ENCODE assay signal across 14 cellular contexts in the genomic region with DNA sequence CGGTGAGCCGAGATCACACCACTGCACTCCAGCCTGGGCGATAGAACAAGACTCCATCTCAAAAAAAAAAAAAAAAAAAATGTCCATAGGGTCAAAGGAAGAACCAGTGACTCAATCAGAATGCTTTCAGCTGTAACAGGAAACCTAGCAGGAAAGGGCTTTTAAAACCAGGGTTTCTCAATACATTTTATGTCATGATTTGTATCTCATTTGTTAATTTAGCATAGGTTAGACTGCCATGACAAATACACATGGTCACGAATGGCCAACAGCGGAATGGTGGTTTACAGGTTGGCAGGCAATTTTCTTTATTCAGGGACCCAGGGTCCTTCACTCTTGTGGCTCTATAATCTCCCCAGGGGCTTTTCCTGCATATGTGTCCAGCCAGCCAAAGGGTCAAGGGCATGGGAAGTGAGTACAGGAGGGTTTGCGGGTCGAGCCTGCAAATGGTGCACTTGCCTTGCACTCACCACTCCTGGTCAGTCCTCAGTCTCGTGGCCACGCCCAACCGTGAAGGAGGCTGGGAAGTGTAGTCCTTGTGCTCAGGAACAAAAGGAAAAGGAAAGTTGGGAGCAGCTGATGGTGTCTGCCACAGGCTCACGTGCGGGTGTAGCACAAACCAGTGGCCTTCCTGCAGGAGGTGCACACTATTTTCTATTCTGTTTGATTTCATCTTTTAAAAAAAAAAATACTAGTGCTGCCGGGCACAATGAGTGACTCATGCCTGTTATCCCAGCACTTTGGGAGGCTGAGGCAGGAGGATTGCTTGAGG. TPM values are rescaled to one million over a fixed set of nuclear protein-coding genes. Genes with fewer than 3 reads are reported as not detected.
DNase-seq lines count a peak whose midpoint lies in the region; ATAC-seq, FAIRE-seq and TF ChIP-seq lines count a peak whose summit lies in the region.
"Had no signal": no experiment of that assay in that cellular context is flagged by ENCODE, and none has a peak within 500 bp of the region (broad histone marks: within the 10 kb centered on the region; RNA-seq: fewer than 3 reads in every experiment).

No MANE protein-coding gene starts in this region.

- intact Hi-C loops in ovary (cut with DNase I): no loop called here

- no peak overlapping the region for H3K4me3 Mint-ChIP-seq in activated CD8-positive, alpha-beta memory T cell treated with anti-CD3 and anti-CD28 coated beads, Interleukin-2, amount 10 ng/mL, durations not matched to agents 7 days and 5 days
- H3K4me3 Mint-ChIP-seq: activated CD8-positive, alpha-beta T cell treated with anti-CD3 and anti-CD28 coated beads for 36 hours; naive B cell had no signal

- H3K36me3 Mint-ChIP-seq in activated CD8-positive, alpha-beta memory T cell treated with anti-CD3 and anti-CD28 coated beads, Interleukin-2, amount 10 ng/mL, durations not matched to agents 7 days and 5 days: peaks cover 19% of the 10 kb centered on the region

- TF ChIP-seq EP300 in ovary (IDR thresholded peaks at IDR 0.05): no peak

- ATAC-seq in activated CD8-positive, alpha-beta memory T cell treated with anti-CD3 and anti-CD28 coated beads, Interleukin-2, amount 10 ng/mL, durations not matched to agents 7 days and 5 days: no peak
- ATAC-seq: activated CD8-positive, alpha-beta T cell treated with anti-CD3 and anti-CD28 coated beads for 36 hours; body of pancreas; heart left ventricle had no signal

- H3K4me1 ChIP-seq in ovary (ENCODE audit: insufficient read depth): no peaks in the 10 kb centered on the region
- H3K4me1 ChIP-seq: body of pancreas, transverse colon had no signal

- FAIRE-seq in urothelium cell line (lab: Jason Lieb, UNC): peak; percentile 35

- H3K4me1 Mint-ChIP-seq in activated CD8-positive, alpha-beta memory T cell treated with anti-CD3 and anti-CD28 coated beads, Interleukin-2, amount 10 ng/mL, durations not matched to agents 7 days and 5 days: peaks cover 2% of the 10 kb centered on the region

- no peaks in the 10 kb centered on the region for H3K9me3 Mint-ChIP-seq in activated CD8-positive, alpha-beta memory T cell treated with anti-CD3 and anti-CD28 coated beads, Interleukin-2, amount 10 ng/mL, durations not matched to agents 7 days and 5 days (ENCODE audit: low read depth)
- H3K9me3 Mint-ChIP-seq: activated CD8-positive, alpha-beta T cell treated with anti-CD3 and anti-CD28 coated beads for 36 hours; naive B cell had no signal

- H3K27me3 Mint-ChIP-seq in activated CD8-positive, alpha-beta memory T cell treated with anti-CD3 and anti-CD28 coated beads, Interleukin-2, amount 10 ng/mL, durations not matched to agents 7 days and 5 days: no peaks in the 10 kb centered on the region
- H3K27me3 Mint-ChIP-seq: activated CD8-positive, alpha-beta T cell treated with anti-CD3 and anti-CD28 coated beads for 36 hours; naive B cell had no signal

- CTCF ChIA-PET in activated CD8-positive, alpha-beta memory T cell treated with anti-CD3 and anti-CD28 coated beads, Interleukin-2, amount 10 ng/mL, durations not matched to agents 7 days and 5 days (lab: Charles Lee): interaction anchor here (0.9 kb wide), 1 partner anchor 15 kb away, joined by 3 read pairs; the partner anchor contains the start of gene DHX34

- H3K27ac Mint-ChIP-seq in activated CD8-positive, alpha-beta memory T cell treated with anti-CD3 and anti-CD28 coated beads, Interleukin-2, amount 10 ng/mL, durations not matched to agents 7 days and 5 days: peak overlapping the region; percentile 46
- H3K27ac Mint-ChIP-seq: activated CD8-positive, alpha-beta T cell treated with anti-CD3 and anti-CD28 coated beads for 36 hours had no signal

- TF ChIP-seq CTCF in ovary (IDR thresholded peaks at IDR 0.05): no peak

- no peaks in the 10 kb centered on the region for H3K27me3 ChIP-seq in ovary
- H3K27me3 ChIP-seq: body of pancreas, heart left ventricle, transverse colon had no signal

- WGBS in ovary, 3 donors: 79 to 90% (median 80%) methylated on average over 13 of the region's 13 CpGs

- H3K9me3 ChIP-seq in ovary: no peaks in the 10 kb centered on the region
- H3K9me3 ChIP-seq: body of pancreas, heart left ventricle, transverse colon had no signal

- H3K4me3 ChIP-seq in ovary: no peak overlapping the region
- H3K4me3 ChIP-seq: body of pancreas, heart left ventricle, transverse colon had no signal

- peak overlapping the region; percentile 77 for H3K27ac ChIP-seq in epithelial cell of prostate
- no peak overlapping the region for H3K27ac ChIP-seq in ovary
- H3K27ac ChIP-seq: body of pancreas, transverse colon had no signal

- TF ChIP-seq POLR2A in ovary (IDR thresholded peaks at IDR 0.05): no peak

- DNase-seq in activated CD8-positive, alpha-beta memory T cell treated with anti-CD3 and anti-CD28 coated beads, Interleukin-2, amount 10 ng/mL, durations not matched to agents 7 days and 5 days: no peak
- DNase-seq in activated CD8-positive, alpha-beta memory T cell treated with anti-CD3 and anti-CD28 coated beads, Interleukin-2, amount 50 U/mL, for 48 hours: no peak
- DNase-seq in epithelial cell of prostate (ENCODE audit: low read depth, low spot score): no peak
- peak; percentile 24 for DNase-seq in urothelium cell line (ENCODE audit: low spot score)
- no peak for DNase-seq in activated gamma-delta T cell (lab: John Stamatoyannopoulos, UW)
- no peak for DNase-seq in ovary
- DNase-seq: activated CD8-positive, alpha-beta T cell treated with anti-CD3 and anti-CD28 coated beads for 36 hours; body of pancreas; heart left ventricle; naive B cell; NCI-H1436; SHP77 treated with DMSO at 0.1 percent for 48 hours; stimulated activated CD4-positive, alpha-beta T cell treated with anti-CD3 and anti-CD28 coated beads, Interleukin-4, amount 100 ng/mL, for 4 hours; transverse colon had no signal

- H3K36me3 ChIP-seq in ovary: no peaks in the 10 kb centered on the region

RNA-seq across cellular contexts. Expression of gene DHX34, which starts 14.8 kb away (rescaled TPM):
- 10 to 100 TPM; 11.7 to 14.3 TPM for total RNA-seq in activated CD8-positive, alpha-beta memory T cell treated with anti-CD3 and anti-CD28 coated beads, Interleukin-2, amount 10 ng/mL, durations not matched to agents 7 days and 5 days
- 10 to 100 TPM; 14.1 to 21.3 (median 17.7) TPM for total RNA-seq in ovary
- 10 to 100 TPM in 1 of 2 donors, 1 to 10 TPM in 1; 2.6 to 13.9 TPM for polyA plus RNA-seq in ovary

RNA-seq across cellular contexts. Expression of gene C5AR2, which starts 32.0 kb away (rescaled TPM):
- total RNA-seq in activated CD8-positive, alpha-beta memory T cell treated with anti-CD3 and anti-CD28 coated beads, Interleukin-2, amount 10 ng/mL, durations not matched to agents 7 days and 5 days: under 1 TPM; 0.07 to 0.29 TPM
- total RNA-seq in ovary: 1 to 10 TPM in 6 of 7 donors, under 1 TPM in 1; 0.51 to 3.9 (median 1.3) TPM
- 1 to 10 TPM in 1 of 2 donors, under 1 TPM in 1; 0.41 to 1.1 TPM for polyA plus RNA-seq in ovary

RNA-seq across cellular contexts. Expression of gene C5AR1, which starts 54.3 kb away (rescaled TPM):
- 1 to 10 TPM in 1 of 2 experiments, not detected in 1; 1.4 TPM for total RNA-seq in activated CD8-positive, alpha-beta memory T cell treated with anti-CD3 and anti-CD28 coated beads, Interleukin-2, amount 10 ng/mL, durations not matched to agents 7 days and 5 days
- total RNA-seq in ovary: 10 to 100 TPM in 3 of 7 donors, 1 to 10 TPM in 4; 4.6 to 27.5 (median 9.4) TPM
- polyA plus RNA-seq in ovary: 1 to 10 TPM; 3.5 to 10.0 TPM

RNA-seq across cellular contexts. Expression of gene MEIS3, which starts 55.4 kb away (rescaled TPM):
- total RNA-seq in activated CD8-positive, alpha-beta memory T cell treated with anti-CD3 and anti-CD28 coated beads, Interleukin-2, amount 10 ng/mL, durations not matched to agents 7 days and 5 days: not detected
- total RNA-seq in ovary: 10 to 100 TPM; 13.3 to 30.6 (median 18.7) TPM
- 10 to 100 TPM in 1 of 2 donors, 1 to 10 TPM in 1; 7.2 to 18.6 TPM for polyA plus RNA-seq in ovary
- total RNA-seq: activated CD8-positive, alpha-beta T cell treated with anti-CD3 and anti-CD28 coated beads for 36 hours had no signal
